In genomic region chr19:58305932-58306323, GRCh38 we compare ENCODE assay signal across 8 cellular contexts. TPM values are rescaled to one million over a fixed set of nuclear protein-coding genes. Genes with fewer than 3 reads are reported as not detected.
DNase-seq lines count a peak whose midpoint lies in the region; ATAC-seq, FAIRE-seq and TF ChIP-seq lines count a peak whose summit lies in the region.

No MANE protein-coding gene starts in this region.

- TF ChIP-seq CTCF in DOHH2 (IDR thresholded peaks at IDR 0.05; ENCODE audit: low read depth, low read length, poor library complexity, severe bottlenecking) (no peak), neural cell (IDR thresholded peaks at IDR 0.05; ENCODE audit: poor library complexity, severe bottlenecking) (no peak)

- H3K9me3 ChIP-seq in DOHH2 (ENCODE audit: control insufficient read depth, insufficient read depth, low read length) (peaks cover 42% of the 10 kb centered on the region), duodenal mucosa (ENCODE audit: control insufficient read depth in 1 of 2, low read length in 2 of 2) (peaks cover 0 to 4% of the 10 kb centered on the region in 2 donors), neural cell (ENCODE audit: low read length) (no peaks in the 10 kb centered on the region)

- H2AFZ ChIP-seq in neural cell (ENCODE audit: low read depth, low read length) = no peak overlapping the region

- H3F3A ChIP-seq in DOHH2 (ENCODE audit: control insufficient read depth, insufficient read depth) (no peaks in the 10 kb centered on the region), neural cell (ENCODE audit: insufficient read depth, low read length, poor library complexity, severe bottlenecking) (no peaks in the 10 kb centered on the region)

- peak overlapping the region; percentile 96 for H3K4me3 ChIP-seq in DOHH2 (ENCODE audit: low read length)
- peak overlapping the region; percentile 90 to 98 for H3K4me3 ChIP-seq in duodenal mucosa (ENCODE audit: low read depth in 1 of 2, low read length in 2 of 2)
- peak overlapping the region; percentile 80 for H3K4me3 ChIP-seq in neural cell (ENCODE audit: low read length)

- H3K9ac ChIP-seq in duodenal mucosa (ENCODE audit: low read depth in 1 of 2, low read length in 2 of 2) = peak overlapping the region; percentile 80 to 92
- peak overlapping the region; percentile 79 for H3K9ac ChIP-seq in neural cell (ENCODE audit: low read length)

- H3K4me2 ChIP-seq in DOHH2 (ENCODE audit: low read length) = peak overlapping the region; percentile 64
- peak overlapping the region; percentile 92 for H3K4me2 ChIP-seq in neural cell (ENCODE audit: low read length)

- H3K9me2 ChIP-seq in DOHH2 (replicated peaks; ENCODE audit: control insufficient read depth, low read length) (no peaks in the 10 kb centered on the region), neural cell (ENCODE audit: insufficient read depth, low read length) (no peaks in the 10 kb centered on the region)

- no peak for TF ChIP-seq RAD21 in neural cell (conservative IDR thresholded peaks at IDR 0.05)

- no peak overlapping the region for H3K27ac ChIP-seq in DOHH2 (ENCODE audit: low read depth, low read length)
- H3K27ac ChIP-seq in duodenal mucosa (ENCODE audit: low read depth, low read length) = no peak overlapping the region
- H3K27ac ChIP-seq in neural cell (ENCODE audit: low read length) = peak overlapping the region; percentile 80

- no peak for TF ChIP-seq EP300 in neural cell (conservative IDR thresholded peaks at IDR 0.05; ENCODE audit: poor library complexity, severe bottlenecking)

- peaks cover 15% of the 10 kb centered on the region for H3K4me1 ChIP-seq in DOHH2 (ENCODE audit: control insufficient read depth, low read length)
- peaks cover 6 to 22% of the 10 kb centered on the region in 2 donors for H3K4me1 ChIP-seq in duodenal mucosa (ENCODE audit: control insufficient read depth in 1 of 2, insufficient read depth in 2 of 2, low read length in 2 of 2)

- ATAC-seq in HG03025 (IDR thresholded peaks at IDR 0.05; ENCODE audit: low FRiP score, unreplicated experiment) = no peak

- H3K79me2 ChIP-seq in DOHH2 (ENCODE audit: control insufficient read depth, low read length) (peaks cover 45% of the 10 kb centered on the region), neural cell (replicated peaks; ENCODE audit: insufficient read depth, low read length) (peaks cover 41% of the 10 kb centered on the region)

- DNase-seq in NOMO-1 treated with DMSO at 0.1 percent for 48 hours (lab: John Stamatoyannopoulos, UW; ENCODE audit: unreplicated experiment) (peak; percentile 24), HK-2 (ENCODE audit: unreplicated experiment) (no peak), frontal cortex (ENCODE audit: low spot score in 2 of 2) (no peak)
- no peak for DNase-seq in stimulated activated CD4-positive, alpha-beta T cell treated with anti-CD3 and anti-CD28 coated beads, Interleukin-15, amount 100 ng/mL, for 24 hours

- H3K27me3 ChIP-seq in DOHH2 (ENCODE audit: control insufficient read depth, low read length) (no peaks in the 10 kb centered on the region), duodenal mucosa (ENCODE audit: control insufficient read depth in 1 of 2, insufficient read depth in 2 of 2, low read length in 2 of 2) (no peaks in the 10 kb centered on the region), neural cell (ENCODE audit: insufficient read depth, low read depth, low read length) (no peaks in the 10 kb centered on the region)

- FAIRE-seq in frontal cortex (lab: Jason Lieb, UNC) = no peak

- no peaks in the 10 kb centered on the region for H4K20me1 ChIP-seq in DOHH2 (ENCODE audit: control insufficient read depth, insufficient read depth, low read depth, low read length)
- H4K20me1 ChIP-seq in neural cell (ENCODE audit: insufficient read depth) = no peaks in the 10 kb centered on the region

- H3K36me3 ChIP-seq in DOHH2 (ENCODE audit: control insufficient read depth, low read length) (peaks cover 60% of the 10 kb centered on the region), duodenal mucosa (ENCODE audit: control insufficient read depth in 1 of 2, insufficient read depth in 2 of 2, low read length in 2 of 2) (peaks cover 25 to 31% of the 10 kb centered on the region in 2 donors), neural cell (ENCODE audit: insufficient read depth, low read length) (peaks cover 10% of the 10 kb centered on the region)

TF ChIP-seq in neural cell, 6 proteins besides CTCF, POLR2A, EP300 and RAD21:
- no peak for TF ChIP-seq MXI1 (conservative IDR thresholded peaks at IDR 0.05; ENCODE audit: poor library complexity, severe bottlenecking)
- TF ChIP-seq TAF1 (IDR thresholded peaks at IDR 0.05; ENCODE audit: low read depth) = no peak
- TF ChIP-seq SMC3 (conservative IDR thresholded peaks at IDR 0.05; ENCODE audit: poor library complexity) = no peak
- no peak for TF ChIP-seq EZH2 (IDR thresholded peaks at IDR 0.05; ENCODE audit: borderline replicate concordance, insufficient read depth, low read length, poor library complexity, severe bottlenecking)
- TF ChIP-seq, protein P1, sequence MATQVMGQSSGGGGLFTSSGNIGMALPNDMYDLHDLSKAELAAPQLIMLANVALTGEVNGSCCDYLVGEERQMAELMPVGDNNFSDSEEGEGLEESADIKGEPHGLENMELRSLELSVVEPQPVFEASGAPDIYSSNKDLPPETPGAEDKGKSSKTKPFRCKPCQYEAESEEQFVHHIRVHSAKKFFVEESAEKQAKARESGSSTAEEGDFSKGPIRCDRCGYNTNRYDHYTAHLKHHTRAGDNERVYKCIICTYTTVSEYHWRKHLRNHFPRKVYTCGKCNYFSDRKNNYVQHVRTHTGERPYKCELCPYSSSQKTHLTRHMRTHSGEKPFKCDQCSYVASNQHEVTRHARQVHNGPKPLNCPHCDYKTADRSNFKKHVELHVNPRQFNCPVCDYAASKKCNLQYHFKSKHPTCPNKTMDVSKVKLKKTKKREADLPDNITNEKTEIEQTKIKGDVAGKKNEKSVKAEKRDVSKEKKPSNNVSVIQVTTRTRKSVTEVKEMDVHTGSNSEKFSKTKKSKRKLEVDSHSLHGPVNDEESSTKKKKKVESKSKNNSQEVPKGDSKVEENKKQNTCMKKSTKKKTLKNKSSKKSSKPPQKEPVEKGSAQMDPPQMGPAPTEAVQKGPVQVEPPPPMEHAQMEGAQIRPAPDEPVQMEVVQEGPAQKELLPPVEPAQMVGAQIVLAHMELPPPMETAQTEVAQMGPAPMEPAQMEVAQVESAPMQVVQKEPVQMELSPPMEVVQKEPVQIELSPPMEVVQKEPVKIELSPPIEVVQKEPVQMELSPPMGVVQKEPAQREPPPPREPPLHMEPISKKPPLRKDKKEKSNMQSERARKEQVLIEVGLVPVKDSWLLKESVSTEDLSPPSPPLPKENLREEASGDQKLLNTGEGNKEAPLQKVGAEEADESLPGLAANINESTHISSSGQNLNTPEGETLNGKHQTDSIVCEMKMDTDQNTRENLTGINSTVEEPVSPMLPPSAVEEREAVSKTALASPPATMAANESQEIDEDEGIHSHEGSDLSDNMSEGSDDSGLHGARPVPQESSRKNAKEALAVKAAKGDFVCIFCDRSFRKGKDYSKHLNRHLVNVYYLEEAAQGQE (IDR thresholded peaks at IDR 0.05; ENCODE audit: borderline replicate concordance) = no peak
- no peak for TF ChIP-seq POLR2AphosphoS5 (IDR thresholded peaks at IDR 0.05)

RNA-seq across cellular contexts. Expression of gene ERVK3-1, which starts 0.8 kb away (rescaled TPM):
- polyA plus RNA-seq in neural cell = 137 and 141 TPM in 2 replicates
- polyA minus RNA-seq in neural cell = 101 and 103 TPM in 2 replicates
- 22.4 TPM for total RNA-seq in frontal cortex

RNA-seq across cellular contexts. Expression of gene ZSCAN22, which starts 20.9 kb away (rescaled TPM):
- 1.6 and 2.2 TPM in 2 replicates for polyA plus RNA-seq in neural cell
- polyA minus RNA-seq in neural cell = 5.8 and 6.0 TPM in 2 replicates
- total RNA-seq in frontal cortex = 2.0 TPM

RNA-seq across cellular contexts. Expression of gene ZNF8, which starts 27.2 kb away (rescaled TPM):
- polyA plus RNA-seq in neural cell = 5.5 and 6.4 TPM in 2 replicates
- polyA minus RNA-seq in neural cell = 26.8 and 29.9 TPM in 2 replicates
- 14.3 TPM for total RNA-seq in frontal cortex

RNA-seq across cellular contexts. Expression of gene A1BG, which starts 47.4 kb away (rescaled TPM):
- polyA plus RNA-seq in neural cell = 35.4 and 40.0 TPM in 2 replicates
- 2.1 and 5.1 TPM in 2 replicates for polyA minus RNA-seq in neural cell
- total RNA-seq in frontal cortex = 0.41 TPM

RNA-seq across cellular contexts. Expression of gene ZNF497, which starts 56.6 kb away (rescaled TPM):
- polyA plus RNA-seq in neural cell = 13.7 and 18.4 TPM in 2 replicates
- 18.8 and 19.7 TPM in 2 replicates for polyA minus RNA-seq in neural cell
- 6.1 TPM for total RNA-seq in frontal cortex
